18 cellular contexts compared by ENCODE assay signal in the genomic region with DNA sequence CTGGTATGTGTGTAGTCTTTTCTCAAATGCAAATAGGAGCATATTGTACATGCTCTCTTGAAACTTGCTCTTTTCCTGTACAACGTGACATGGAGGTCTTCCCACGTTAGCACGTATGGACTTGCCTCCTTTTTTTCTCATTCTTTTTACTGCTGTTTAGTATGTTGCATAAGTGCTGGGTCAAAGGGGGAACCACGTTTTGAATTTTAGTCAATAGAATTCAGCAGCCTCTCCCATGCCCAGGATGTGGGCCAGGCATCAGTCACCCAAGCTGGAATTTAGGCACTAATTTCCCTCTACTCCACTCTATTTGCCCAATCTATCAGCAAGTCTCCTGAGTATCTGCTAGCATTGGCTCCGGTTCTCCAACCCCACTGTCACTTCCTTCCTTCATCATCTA.
"Had no signal": no experiment of that assay in that cellular context is flagged by ENCODE, and none has a peak within 500 bp of the region (broad histone marks: within the 10 kb centered on the region; RNA-seq: fewer than 3 reads in every experiment).

No MANE protein-coding gene starts in this region.

- H3K9ac ChIP-seq: parathyroid adenoma had no signal

- H3K4me1 ChIP-seq: parathyroid adenoma, sigmoid colon had no signal

- H3K27ac Mint-ChIP-seq: activated CD4-positive, alpha-beta memory T cell treated with anti-CD3 and anti-CD28 coated beads for 36 hours; activated naive CD8-positive, alpha-beta T cell treated with anti-CD3 and anti-CD28 coated beads, Interleukin-2, amount 10 ng/mL, durations not matched to agents 7 days and 5 days; activated T-helper 2 cell treated with anti-CD3 and anti-CD28 coated beads, Interferon-gamma antibody, Interleukin-2, Interleukin-4, amounts not matched to agents 10 μg/mL and 5 μg/mL and 100 μg/mL, durations not matched to agents 14 hours and 24 hours and 36 hours; natural killer cell; stimulated activated memory B cell treated with anti-CD40 and anti-IgM and Interleukin-4, amounts not matched to agents 10 μg/mL and 1 μg/mL and 100 μg/mL, for 72 hours; T-helper 2 cell treated with Interferon-gamma antibody and Interleukin-4, amounts not matched to agents 5 μg/mL and 100 μg/mL, for 36 hours had no signal

- H3K27ac ChIP-seq: body of pancreas, parathyroid adenoma, sigmoid colon, thoracic aorta, upper lobe of left lung had no signal

- H3K9me3 Mint-ChIP-seq: activated CD4-positive, alpha-beta memory T cell treated with anti-CD3 and anti-CD28 coated beads for 36 hours; activated naive CD8-positive, alpha-beta T cell treated with anti-CD3 and anti-CD28 coated beads, Interleukin-2, amount 10 ng/mL, durations not matched to agents 7 days and 5 days; activated T-helper 2 cell treated with anti-CD3 and anti-CD28 coated beads, Interferon-gamma antibody, Interleukin-2, Interleukin-4, amounts not matched to agents 10 μg/mL and 5 μg/mL and 100 μg/mL, durations not matched to agents 14 hours and 24 hours and 36 hours; natural killer cell; stimulated activated memory B cell treated with anti-CD40 and anti-IgM and Interleukin-4, amounts not matched to agents 10 μg/mL and 1 μg/mL and 100 μg/mL, for 72 hours; T-helper 2 cell treated with Interferon-gamma antibody and Interleukin-4, amounts not matched to agents 5 μg/mL and 100 μg/mL, for 36 hours had no signal

- DNase-seq: activated CD4-positive, alpha-beta memory T cell treated with anti-CD3 and anti-CD28 coated beads for 36 hours; activated naive CD4-positive, alpha-beta T cell treated with Interleukin-2 at 50 U/mL for 16 hours; activated naive CD8-positive, alpha-beta T cell treated with anti-CD3 and anti-CD28 coated beads, Interleukin-2, amount 10 ng/mL, durations not matched to agents 7 days and 5 days; activated T-cell treated with anti-CD3 and anti-CD28 coated beads, Interleukin-2, amount 50 U/mL, for 1 hour; amygdala; body of pancreas; central memory CD4-positive, alpha-beta T cell; esophagus squamous epithelium; left cardiac atrium; natural killer cell; stimulated activated CD4-positive, alpha-beta T cell treated with anti-CD3 and anti-CD28 coated beads, Interleukin-4, amount 100 ng/mL, for 4 hours had no signal

- H3K9me3 ChIP-seq: body of pancreas, esophagus squamous epithelium, sigmoid colon, thoracic aorta, upper lobe of left lung had no signal

- H3K4me3 ChIP-seq: body of pancreas, esophagus squamous epithelium, sigmoid colon, thoracic aorta, upper lobe of left lung had no signal

- H3K79me2 ChIP-seq: parathyroid adenoma had no signal

- H3K36me3 ChIP-seq: esophagus squamous epithelium, sigmoid colon, thoracic aorta, upper lobe of left lung had no signal

- H3K27me3 Mint-ChIP-seq: activated CD4-positive, alpha-beta memory T cell treated with anti-CD3 and anti-CD28 coated beads for 36 hours had no signal

- H2AFZ ChIP-seq: parathyroid adenoma had no signal

- H3K4me1 Mint-ChIP-seq: natural killer cell had no signal

- H3K4me3 Mint-ChIP-seq: activated CD4-positive, alpha-beta memory T cell treated with anti-CD3 and anti-CD28 coated beads for 36 hours; activated naive CD8-positive, alpha-beta T cell treated with anti-CD3 and anti-CD28 coated beads, Interleukin-2, amount 10 ng/mL, durations not matched to agents 7 days and 5 days; natural killer cell; stimulated activated memory B cell treated with anti-CD40 and anti-IgM and Interleukin-4, amounts not matched to agents 10 μg/mL and 1 μg/mL and 100 μg/mL, for 72 hours; T-helper 2 cell treated with Interferon-gamma antibody and Interleukin-4, amounts not matched to agents 5 μg/mL and 100 μg/mL, for 36 hours had no signal

- ATAC-seq: body of pancreas; left cardiac atrium; natural killer cell; stimulated activated memory B cell treated with anti-CD40 and anti-IgM and Interleukin-4, amounts not matched to agents 10 μg/mL and 1 μg/mL and 100 μg/mL, for 72 hours had no signal

- H3K36me3 Mint-ChIP-seq: activated CD4-positive, alpha-beta memory T cell treated with anti-CD3 and anti-CD28 coated beads for 36 hours; activated naive CD8-positive, alpha-beta T cell treated with anti-CD3 and anti-CD28 coated beads, Interleukin-2, amount 10 ng/mL, durations not matched to agents 7 days and 5 days; natural killer cell; stimulated activated memory B cell treated with anti-CD40 and anti-IgM and Interleukin-4, amounts not matched to agents 10 μg/mL and 1 μg/mL and 100 μg/mL, for 72 hours had no signal

- H3K27me3 ChIP-seq: body of pancreas, esophagus squamous epithelium, sigmoid colon, upper lobe of left lung had no signal
